1 cellular context compared by ENCODE assay signal in the genomic region with DNA sequence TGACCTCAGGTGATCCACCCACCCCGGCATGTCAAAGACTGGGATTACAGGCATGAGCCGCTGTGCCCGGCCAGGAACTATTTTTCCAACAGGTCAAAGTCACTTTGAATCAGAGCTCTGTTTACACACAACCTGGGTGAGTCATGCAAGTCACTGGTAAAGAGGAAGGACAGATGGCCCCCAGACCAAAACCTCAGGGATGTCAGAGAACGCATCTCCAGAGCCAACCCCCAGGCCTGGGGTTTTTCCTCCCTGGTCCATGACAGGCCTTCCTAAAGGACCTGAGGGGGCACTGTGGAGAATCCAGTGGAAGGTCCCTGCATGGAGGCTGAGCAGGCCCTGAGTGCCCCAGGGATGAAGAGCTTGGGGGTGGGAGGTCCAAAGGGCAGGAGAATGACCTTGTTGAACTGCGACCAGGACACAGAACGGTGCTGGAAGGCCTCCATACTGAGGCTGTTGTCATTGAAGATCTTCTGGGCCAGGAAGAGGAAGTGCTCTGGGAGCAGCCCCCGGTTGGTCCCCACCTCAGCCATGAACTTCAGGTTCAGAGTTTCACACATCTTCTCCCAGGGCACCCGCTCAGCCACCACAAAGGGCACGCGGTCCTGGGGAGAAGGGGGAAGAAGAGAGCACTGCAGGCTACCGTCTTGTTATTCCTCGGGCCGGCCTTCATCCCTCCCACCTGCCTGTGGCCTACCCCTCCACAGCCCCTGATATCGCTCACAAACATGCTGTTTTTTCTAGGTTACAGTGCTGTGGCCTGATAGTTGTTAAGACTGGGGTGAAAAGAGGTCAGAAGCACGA.
A peak's percentile ranks its signal among the peaks of the same experiment; 100 is the strongest.
TF ChIP-seq lines count a peak whose summit lies in the region.

No MANE protein-coding gene starts in this region.

TF ChIP-seq in K562, 482 proteins besides CTCF, POLR2A, EP300 and RAD21 (continued from another document and continues in another):
- TF ChIP-seq, protein P1, sequence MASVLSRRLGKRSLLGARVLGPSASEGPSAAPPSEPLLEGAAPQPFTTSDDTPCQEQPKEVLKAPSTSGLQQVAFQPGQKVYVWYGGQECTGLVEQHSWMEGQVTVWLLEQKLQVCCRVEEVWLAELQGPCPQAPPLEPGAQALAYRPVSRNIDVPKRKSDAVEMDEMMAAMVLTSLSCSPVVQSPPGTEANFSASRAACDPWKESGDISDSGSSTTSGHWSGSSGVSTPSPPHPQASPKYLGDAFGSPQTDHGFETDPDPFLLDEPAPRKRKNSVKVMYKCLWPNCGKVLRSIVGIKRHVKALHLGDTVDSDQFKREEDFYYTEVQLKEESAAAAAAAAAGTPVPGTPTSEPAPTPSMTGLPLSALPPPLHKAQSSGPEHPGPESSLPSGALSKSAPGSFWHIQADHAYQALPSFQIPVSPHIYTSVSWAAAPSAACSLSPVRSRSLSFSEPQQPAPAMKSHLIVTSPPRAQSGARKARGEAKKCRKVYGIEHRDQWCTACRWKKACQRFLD (CRISPR knock-in tag; IDR thresholded peaks at IDR 0.05): no peak
- TF ChIP-seq, protein P2, sequence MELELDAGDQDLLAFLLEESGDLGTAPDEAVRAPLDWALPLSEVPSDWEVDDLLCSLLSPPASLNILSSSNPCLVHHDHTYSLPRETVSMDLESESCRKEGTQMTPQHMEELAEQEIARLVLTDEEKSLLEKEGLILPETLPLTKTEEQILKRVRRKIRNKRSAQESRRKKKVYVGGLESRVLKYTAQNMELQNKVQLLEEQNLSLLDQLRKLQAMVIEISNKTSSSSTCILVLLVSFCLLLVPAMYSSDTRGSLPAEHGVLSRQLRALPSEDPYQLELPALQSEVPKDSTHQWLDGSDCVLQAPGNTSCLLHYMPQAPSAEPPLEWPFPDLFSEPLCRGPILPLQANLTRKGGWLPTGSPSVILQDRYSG (tag; conservative IDR thresholded peaks at IDR 0.05; ENCODE audit: low read depth): peak; percentile 82; the same call in 1 of the 2 replicates
- TF ChIP-seq, protein P3, sequence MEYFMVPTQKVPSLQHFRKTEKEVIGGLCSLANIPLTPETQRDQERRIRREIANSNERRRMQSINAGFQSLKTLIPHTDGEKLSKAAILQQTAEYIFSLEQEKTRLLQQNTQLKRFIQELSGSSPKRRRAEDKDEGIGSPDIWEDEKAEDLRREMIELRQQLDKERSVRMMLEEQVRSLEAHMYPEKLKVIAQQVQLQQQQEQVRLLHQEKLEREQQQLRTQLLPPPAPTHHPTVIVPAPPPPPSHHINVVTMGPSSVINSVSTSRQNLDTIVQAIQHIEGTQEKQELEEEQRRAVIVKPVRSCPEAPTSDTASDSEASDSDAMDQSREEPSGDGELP (CRISPR knock-in tag; IDR thresholded peaks at IDR 0.05; ENCODE audit: borderline replicate concordance): peak; percentile 43; the same call in 1 of the 2 replicates
- TF ChIP-seq ZNF436 (CRISPR knock-in tag; IDR thresholded peaks at IDR 0.05) (no peak), KDM1A (IDR thresholded peaks at IDR 0.05) (peak; percentile 84), GATAD2B (IDR thresholded peaks at IDR 0.05; ENCODE audit: borderline replicate concordance) (no peak), ZNF79 (CRISPR knock-in tag; IDR thresholded peaks at IDR 0.05; ENCODE audit: low read depth) (no peak), KDM5B (IDR thresholded peaks at IDR 0.05; ENCODE audit: insufficient replicate concordance, low read depth, low read length) (peak; percentile 39), EWSR1 (IDR thresholded peaks at IDR 0.05; ENCODE audit: borderline replicate concordance, low read depth, partially characterized antibody) (no peak), FOXA3 (CRISPR knock-in tag; conservative IDR thresholded peaks at IDR 0.05 in 1 of 2, IDR thresholded peaks at IDR 0.05 in 1 of 2) (peak; percentile 43 to 86; a peak in 2 of 4 replicates), PML (IDR thresholded peaks at IDR 0.05; ENCODE audit: low read length) (no peak), MCM7 (IDR thresholded peaks at IDR 0.05) (no peak), BCL6 (CRISPR knock-in tag; IDR thresholded peaks at IDR 0.05) (no peak), DACH1 (IDR thresholded peaks at IDR 0.05; ENCODE audit: partially characterized antibody) (no peak), NUFIP1 (IDR thresholded peaks at IDR 0.05; ENCODE audit: partially characterized antibody) (no peak), POLR2G (IDR thresholded peaks at IDR 0.05; ENCODE audit: low read depth, low read length) (0 out of 2 replicates have a peak, but pooled peaks have one; percentile 20), NR1H2 (CRISPR knock-in tag; IDR thresholded peaks at IDR 0.05) (no peak), ZNF695 (CRISPR knock-in tag; IDR thresholded peaks at IDR 0.05) (no peak), ZNF239 (CRISPR knock-in tag; IDR thresholded peaks at IDR 0.05) (no peak), NR2C2 (CRISPR knock-in tag; IDR thresholded peaks at IDR 0.05) (no peak), NR2C2 (tag; IDR thresholded peaks at IDR 0.05) (peak; percentile 55; the same call in 1 of the 2 replicates), BHLHE40 (IDR thresholded peaks at IDR 0.05; ENCODE audit: low read length) (no peak; the same call in 1 of the 2 replicates), FOXK2 (conservative IDR thresholded peaks at IDR 0.05 in 1 of 2, IDR thresholded peaks at IDR 0.05 in 1 of 2; ENCODE audit: low read depth in 2 of 2) (peak in 1 of 2 experiments; percentile 35; a peak in 2 of 4 replicates), STAG1 (CRISPR knock-in tag; IDR thresholded peaks at IDR 0.05; ENCODE audit: borderline replicate concordance) (no peak), HLTF (IDR thresholded peaks at IDR 0.05) (no peak), NFXL1 (CRISPR knock-in tag; IDR thresholded peaks at IDR 0.05) (no peak), LEF1 (IDR thresholded peaks at IDR 0.05) (peak; percentile 66), NFE2L1 (tag; IDR thresholded peaks at IDR 0.05; ENCODE audit: borderline replicate concordance, low read depth) (no peak), EGR1 (conservative IDR thresholded peaks at IDR 0.05) (no peak), RBM15 (IDR thresholded peaks at IDR 0.05; ENCODE audit: insufficient read depth, low read length) (no peak), MTA1 (IDR thresholded peaks at IDR 0.05; ENCODE audit: borderline replicate concordance) (no peak), KLF13 (tag; IDR thresholded peaks at IDR 0.05; ENCODE audit: borderline replicate concordance, low read depth) (no peak), ILK (tag; IDR thresholded peaks at IDR 0.05; ENCODE audit: borderline replicate concordance, low read depth) (no peak), JUN (IDR thresholded peaks at IDR 0.05; ENCODE audit: borderline replicate concordance, low read depth, low read length) (peak; percentile 61; the same call in 1 of the 2 replicates), JUN (CRISPR knock-in tag; IDR thresholded peaks at IDR 0.05; ENCODE audit: borderline replicate concordance) (no peak), ZNF134 (CRISPR knock-in tag; conservative IDR thresholded peaks at IDR 0.05) (no peak), MTA3 (IDR thresholded peaks at IDR 0.05; ENCODE audit: borderline replicate concordance) (0 out of 2 replicates have a peak, but pooled peaks have one; percentile 73), ZNF263 (CRISPR knock-in tag; IDR thresholded peaks at IDR 0.05; ENCODE audit: borderline replicate concordance) (no peak), NELFE (IDR thresholded peaks at IDR 0.05; ENCODE audit: insufficient read depth, insufficient read length) (no peak)
- TF ChIP-seq, protein P4, sequence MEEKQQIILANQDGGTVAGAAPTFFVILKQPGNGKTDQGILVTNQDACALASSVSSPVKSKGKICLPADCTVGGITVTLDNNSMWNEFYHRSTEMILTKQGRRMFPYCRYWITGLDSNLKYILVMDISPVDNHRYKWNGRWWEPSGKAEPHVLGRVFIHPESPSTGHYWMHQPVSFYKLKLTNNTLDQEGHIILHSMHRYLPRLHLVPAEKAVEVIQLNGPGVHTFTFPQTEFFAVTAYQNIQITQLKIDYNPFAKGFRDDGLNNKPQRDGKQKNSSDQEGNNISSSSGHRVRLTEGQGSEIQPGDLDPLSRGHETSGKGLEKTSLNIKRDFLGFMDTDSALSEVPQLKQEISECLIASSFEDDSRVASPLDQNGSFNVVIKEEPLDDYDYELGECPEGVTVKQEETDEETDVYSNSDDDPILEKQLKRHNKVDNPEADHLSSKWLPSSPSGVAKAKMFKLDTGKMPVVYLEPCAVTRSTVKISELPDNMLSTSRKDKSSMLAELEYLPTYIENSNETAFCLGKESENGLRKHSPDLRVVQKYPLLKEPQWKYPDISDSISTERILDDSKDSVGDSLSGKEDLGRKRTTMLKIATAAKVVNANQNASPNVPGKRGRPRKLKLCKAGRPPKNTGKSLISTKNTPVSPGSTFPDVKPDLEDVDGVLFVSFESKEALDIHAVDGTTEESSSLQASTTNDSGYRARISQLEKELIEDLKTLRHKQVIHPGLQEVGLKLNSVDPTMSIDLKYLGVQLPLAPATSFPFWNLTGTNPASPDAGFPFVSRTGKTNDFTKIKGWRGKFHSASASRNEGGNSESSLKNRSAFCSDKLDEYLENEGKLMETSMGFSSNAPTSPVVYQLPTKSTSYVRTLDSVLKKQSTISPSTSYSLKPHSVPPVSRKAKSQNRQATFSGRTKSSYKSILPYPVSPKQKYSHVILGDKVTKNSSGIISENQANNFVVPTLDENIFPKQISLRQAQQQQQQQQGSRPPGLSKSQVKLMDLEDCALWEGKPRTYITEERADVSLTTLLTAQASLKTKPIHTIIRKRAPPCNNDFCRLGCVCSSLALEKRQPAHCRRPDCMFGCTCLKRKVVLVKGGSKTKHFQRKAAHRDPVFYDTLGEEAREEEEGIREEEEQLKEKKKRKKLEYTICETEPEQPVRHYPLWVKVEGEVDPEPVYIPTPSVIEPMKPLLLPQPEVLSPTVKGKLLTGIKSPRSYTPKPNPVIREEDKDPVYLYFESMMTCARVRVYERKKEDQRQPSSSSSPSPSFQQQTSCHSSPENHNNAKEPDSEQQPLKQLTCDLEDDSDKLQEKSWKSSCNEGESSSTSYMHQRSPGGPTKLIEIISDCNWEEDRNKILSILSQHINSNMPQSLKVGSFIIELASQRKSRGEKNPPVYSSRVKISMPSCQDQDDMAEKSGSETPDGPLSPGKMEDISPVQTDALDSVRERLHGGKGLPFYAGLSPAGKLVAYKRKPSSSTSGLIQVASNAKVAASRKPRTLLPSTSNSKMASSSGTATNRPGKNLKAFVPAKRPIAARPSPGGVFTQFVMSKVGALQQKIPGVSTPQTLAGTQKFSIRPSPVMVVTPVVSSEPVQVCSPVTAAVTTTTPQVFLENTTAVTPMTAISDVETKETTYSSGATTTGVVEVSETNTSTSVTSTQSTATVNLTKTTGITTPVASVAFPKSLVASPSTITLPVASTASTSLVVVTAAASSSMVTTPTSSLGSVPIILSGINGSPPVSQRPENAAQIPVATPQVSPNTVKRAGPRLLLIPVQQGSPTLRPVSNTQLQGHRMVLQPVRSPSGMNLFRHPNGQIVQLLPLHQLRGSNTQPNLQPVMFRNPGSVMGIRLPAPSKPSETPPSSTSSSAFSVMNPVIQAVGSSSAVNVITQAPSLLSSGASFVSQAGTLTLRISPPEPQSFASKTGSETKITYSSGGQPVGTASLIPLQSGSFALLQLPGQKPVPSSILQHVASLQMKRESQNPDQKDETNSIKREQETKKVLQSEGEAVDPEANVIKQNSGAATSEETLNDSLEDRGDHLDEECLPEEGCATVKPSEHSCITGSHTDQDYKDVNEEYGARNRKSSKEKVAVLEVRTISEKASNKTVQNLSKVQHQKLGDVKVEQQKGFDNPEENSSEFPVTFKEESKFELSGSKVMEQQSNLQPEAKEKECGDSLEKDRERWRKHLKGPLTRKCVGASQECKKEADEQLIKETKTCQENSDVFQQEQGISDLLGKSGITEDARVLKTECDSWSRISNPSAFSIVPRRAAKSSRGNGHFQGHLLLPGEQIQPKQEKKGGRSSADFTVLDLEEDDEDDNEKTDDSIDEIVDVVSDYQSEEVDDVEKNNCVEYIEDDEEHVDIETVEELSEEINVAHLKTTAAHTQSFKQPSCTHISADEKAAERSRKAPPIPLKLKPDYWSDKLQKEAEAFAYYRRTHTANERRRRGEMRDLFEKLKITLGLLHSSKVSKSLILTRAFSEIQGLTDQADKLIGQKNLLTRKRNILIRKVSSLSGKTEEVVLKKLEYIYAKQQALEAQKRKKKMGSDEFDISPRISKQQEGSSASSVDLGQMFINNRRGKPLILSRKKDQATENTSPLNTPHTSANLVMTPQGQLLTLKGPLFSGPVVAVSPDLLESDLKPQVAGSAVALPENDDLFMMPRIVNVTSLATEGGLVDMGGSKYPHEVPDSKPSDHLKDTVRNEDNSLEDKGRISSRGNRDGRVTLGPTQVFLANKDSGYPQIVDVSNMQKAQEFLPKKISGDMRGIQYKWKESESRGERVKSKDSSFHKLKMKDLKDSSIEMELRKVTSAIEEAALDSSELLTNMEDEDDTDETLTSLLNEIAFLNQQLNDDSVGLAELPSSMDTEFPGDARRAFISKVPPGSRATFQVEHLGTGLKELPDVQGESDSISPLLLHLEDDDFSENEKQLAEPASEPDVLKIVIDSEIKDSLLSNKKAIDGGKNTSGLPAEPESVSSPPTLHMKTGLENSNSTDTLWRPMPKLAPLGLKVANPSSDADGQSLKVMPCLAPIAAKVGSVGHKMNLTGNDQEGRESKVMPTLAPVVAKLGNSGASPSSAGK (IDR thresholded peaks at IDR 0.05): peak; percentile 70
- TF ChIP-seq, protein P5, sequence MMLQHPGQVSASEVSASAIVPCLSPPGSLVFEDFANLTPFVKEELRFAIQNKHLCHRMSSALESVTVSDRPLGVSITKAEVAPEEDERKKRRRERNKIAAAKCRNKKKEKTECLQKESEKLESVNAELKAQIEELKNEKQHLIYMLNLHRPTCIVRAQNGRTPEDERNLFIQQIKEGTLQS (IDR thresholded peaks at IDR 0.05): peak; percentile 83
- TF ChIP-seq, protein P5 (CRISPR knock-in tag; conservative IDR thresholded peaks at IDR 0.05): no peak
- TF ChIP-seq, protein P6, sequence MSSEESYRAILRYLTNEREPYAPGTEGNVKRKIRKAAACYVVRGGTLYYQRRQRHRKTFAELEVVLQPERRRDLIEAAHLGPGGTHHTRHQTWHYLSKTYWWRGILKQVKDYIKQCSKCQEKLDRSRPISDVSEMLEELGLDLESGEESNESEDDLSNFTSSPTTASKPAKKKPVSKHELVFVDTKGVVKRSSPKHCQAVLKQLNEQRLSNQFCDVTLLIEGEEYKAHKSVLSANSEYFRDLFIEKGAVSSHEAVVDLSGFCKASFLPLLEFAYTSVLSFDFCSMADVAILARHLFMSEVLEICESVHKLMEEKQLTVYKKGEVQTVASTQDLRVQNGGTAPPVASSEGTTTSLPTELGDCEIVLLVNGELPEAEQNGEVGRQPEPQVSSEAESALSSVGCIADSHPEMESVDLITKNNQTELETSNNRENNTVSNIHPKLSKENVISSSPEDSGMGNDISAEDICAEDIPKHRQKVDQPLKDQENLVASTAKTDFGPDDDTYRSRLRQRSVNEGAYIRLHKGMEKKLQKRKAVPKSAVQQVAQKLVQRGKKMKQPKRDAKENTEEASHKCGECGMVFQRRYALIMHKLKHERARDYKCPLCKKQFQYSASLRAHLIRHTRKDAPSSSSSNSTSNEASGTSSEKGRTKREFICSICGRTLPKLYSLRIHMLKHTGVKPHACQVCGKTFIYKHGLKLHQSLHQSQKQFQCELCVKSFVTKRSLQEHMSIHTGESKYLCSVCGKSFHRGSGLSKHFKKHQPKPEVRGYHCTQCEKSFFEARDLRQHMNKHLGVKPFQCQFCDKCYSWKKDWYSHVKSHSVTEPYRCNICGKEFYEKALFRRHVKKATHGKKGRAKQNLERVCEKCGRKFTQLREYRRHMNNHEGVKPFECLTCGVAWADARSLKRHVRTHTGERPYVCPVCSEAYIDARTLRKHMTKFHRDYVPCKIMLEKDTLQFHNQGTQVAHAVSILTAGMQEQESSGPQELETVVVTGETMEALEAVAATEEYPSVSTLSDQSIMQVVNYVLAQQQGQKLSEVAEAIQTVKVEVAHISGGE (CRISPR knock-in tag; IDR thresholded peaks at IDR 0.05): peak in 1 of 3 experiments; percentile 48; a peak in 1 of 6 replicates
